ENCODE assay signal across 7 cellular contexts in genomic region chr9:1442105-1442504, GRCh38.
"Had no signal": no experiment of that assay in that cellular context is flagged by ENCODE, and none has a peak within 500 bp of the region (broad histone marks: within the 10 kb centered on the region; RNA-seq: fewer than 3 reads in every experiment).

No MANE protein-coding gene starts in this region.

- H3K4me3 ChIP-seq: K562 had no signal

- ATAC-seq: HepG2, K562 had no signal

- H3K27ac ChIP-seq: HL-60 had no signal

- DNase-seq: IMR-90, KBM-7, KG1 had no signal

- FAIRE-seq: HepG2, HTR-8/SVneo, K562 had no signal
